In the genomic region with DNA sequence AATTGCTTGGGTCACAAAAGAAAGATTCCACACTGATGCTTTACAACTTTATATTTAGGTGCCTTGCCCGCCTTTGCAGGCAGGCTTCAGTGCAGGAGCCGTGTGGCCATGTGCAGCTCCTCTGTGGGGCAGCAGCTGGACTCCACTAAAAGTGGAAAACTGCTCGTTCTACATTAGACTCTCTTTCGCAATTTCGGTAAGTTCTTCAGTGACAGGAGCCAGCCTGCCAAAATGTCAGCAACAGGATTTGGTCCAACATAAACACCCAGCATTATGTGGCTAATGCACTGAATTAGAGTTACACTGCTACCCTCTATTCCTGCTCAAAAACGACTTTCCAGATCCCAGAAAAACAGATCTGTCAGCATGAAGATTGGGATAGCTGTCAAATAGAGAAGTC, we compare ENCODE assay signal across 16 cellular contexts.
DNase-seq lines count a peak whose midpoint lies in the region; ATAC-seq and TF ChIP-seq lines count a peak whose summit lies in the region.
"Had no signal": no experiment of that assay in that cellular context is flagged by ENCODE, and none has a peak within 500 bp of the region (broad histone marks: within the 10 kb centered on the region; RNA-seq: fewer than 3 reads in every experiment).

No MANE protein-coding gene starts in this region.

- H3K36me3 ChIP-seq in body of pancreas (replicated peaks in 1 of 2; ENCODE audit: insufficient read depth in 1 of 2, low read depth in 2 of 2), result no peaks in the 10 kb centered on the region
- no peaks in the 10 kb centered on the region for H3K36me3 ChIP-seq in left ventricle myocardium inferior
- no peaks in the 10 kb centered on the region for H3K36me3 ChIP-seq in neural progenitor cell

- peaks cover 2% of the 10 kb centered on the region for H3K36me3 Mint-ChIP-seq in neural progenitor cell

- no peak overlapping the region for H3K4me2 ChIP-seq in neural progenitor cell

- no peaks in the 10 kb centered on the region for H3K79me2 ChIP-seq in neural progenitor cell (ENCODE audit: low read depth)

- H3K9me3 Mint-ChIP-seq in neural progenitor cell, result peaks cover 17% of the 10 kb centered on the region

- DNase-seq in AG20443 (ENCODE audit: low spot score), result peak; percentile 35
- DNase-seq in body of pancreas, result peak in 3 of 4 donors; percentile 13 to 25 (median 15)
- peak; percentile 55 for DNase-seq in left ventricle myocardium inferior
- DNase-seq in renal cortical epithelial cell (ENCODE audit: low read depth), result peak; percentile 16
- no peak for DNase-seq in cortex of kidney (lab: John Stamatoyannopoulos, UW)
- no peak for DNase-seq in neural progenitor cell (ENCODE audit: low spot score)
- DNase-seq in germinal center (ENCODE audit: low spot score), result no peak
- DNase-seq in stimulated activated CD4-positive, alpha-beta T cell treated with anti-CD3 and anti-CD28 coated beads, Interleukin-1b, Interleukin-23, amount 100 ng/mL, for 48 hours, result no peak
- DNase-seq: activated CD4-positive, alpha-beta T cell treated with anti-CD3 and anti-CD28 coated beads, Interleukin-2, amount 10 ng/mL, durations not matched to agents 7 days and 5 days; DMS79; KBM-7; naive thymus-derived CD8-positive, alpha-beta T cell; NCI-H1417 treated with DMSO at 0.1 percent for 48 hours; small intestine had no signal

- H3K27ac Mint-ChIP-seq in neural progenitor cell, result no peak overlapping the region
- H3K27ac Mint-ChIP-seq: activated CD4-positive, alpha-beta T cell treated with anti-CD3 and anti-CD28 coated beads, Interleukin-2, amount 10 ng/mL, durations not matched to agents 7 days and 5 days; naive thymus-derived CD8-positive, alpha-beta T cell had no signal

- H3K27me3 Mint-ChIP-seq in neural progenitor cell (ENCODE audit: insufficient read depth, low read depth), result peaks cover 2% of the 10 kb centered on the region

- no peak overlapping the region for H3K9ac ChIP-seq in neural progenitor cell

- intact Hi-C loops in body of pancreas (cut with DNase I) (no loop called here), left ventricle myocardium inferior (cut with micrococcal nuclease) (no loop called here)

- H3K27me3 ChIP-seq in body of pancreas (no peaks in the 10 kb centered on the region), left ventricle myocardium inferior (ENCODE audit: low read depth) (peaks cover 5% of the 10 kb centered on the region), neural progenitor cell (no peaks in the 10 kb centered on the region)

- TF ChIP-seq CTCF in body of pancreas (IDR thresholded peaks at IDR 0.05), result no peak
- no peak for TF ChIP-seq CTCF in left ventricle myocardium inferior (IDR thresholded peaks at IDR 0.05; ENCODE audit: borderline replicate concordance)
- no peak for TF ChIP-seq CTCF in neural progenitor cell (IDR thresholded peaks at IDR 0.05)

- H3K9me3 ChIP-seq in body of pancreas, result peaks cover 0 to 11% (median 0%) of the 10 kb centered on the region in 3 donors
- H3K9me3 ChIP-seq in left ventricle myocardium inferior (replicated peaks), result peaks cover 13% of the 10 kb centered on the region
- no peaks in the 10 kb centered on the region for H3K9me3 ChIP-seq in neural progenitor cell (ENCODE audit: low read depth)

- H2AFZ ChIP-seq in neural progenitor cell (replicated peaks), result no peak overlapping the region

- H3K4me1 ChIP-seq in body of pancreas (no peaks in the 10 kb centered on the region), left ventricle myocardium inferior (peaks cover 12% of the 10 kb centered on the region), neural progenitor cell (no peaks in the 10 kb centered on the region)

- H4K20me1 ChIP-seq in neural progenitor cell (ENCODE audit: low read depth), result no peaks in the 10 kb centered on the region

- no peak overlapping the region for H3K4me3 ChIP-seq in body of pancreas
- H3K4me3 ChIP-seq in left ventricle myocardium inferior, result no peak overlapping the region
- no peak overlapping the region for H3K4me3 ChIP-seq in neural progenitor cell

- H3K4me3 Mint-ChIP-seq in neural progenitor cell, result no peak overlapping the region
- H3K4me3 Mint-ChIP-seq: activated CD4-positive, alpha-beta T cell treated with anti-CD3 and anti-CD28 coated beads, Interleukin-2, amount 10 ng/mL, durations not matched to agents 7 days and 5 days; naive thymus-derived CD8-positive, alpha-beta T cell had no signal

- WGBS in body of pancreas, 2 donors, result 38 to 58% methylated on average over 6 of the region's 6 CpGs

- H3K4me1 Mint-ChIP-seq in neural progenitor cell, result peaks cover 6% of the 10 kb centered on the region
- H3K4me1 Mint-ChIP-seq: activated CD4-positive, alpha-beta T cell treated with anti-CD3 and anti-CD28 coated beads, Interleukin-2, amount 10 ng/mL, durations not matched to agents 7 days and 5 days had no signal

- no peak for ATAC-seq in body of pancreas
- ATAC-seq: naive thymus-derived CD8-positive, alpha-beta T cell; Panc1 had no signal

- H3K27ac ChIP-seq in body of pancreas, result no peak overlapping the region
- peak overlapping the region; percentile 64 for H3K27ac ChIP-seq in left ventricle myocardium inferior (replicated peaks)
- H3K27ac ChIP-seq in neural progenitor cell, result no peak overlapping the region
- H3K27ac ChIP-seq: epithelial cell of prostate had no signal

- TF ChIP-seq POLR2A in body of pancreas (IDR thresholded peaks at IDR 0.05), result no peak

- H3F3A ChIP-seq in neural progenitor cell (ENCODE audit: low read depth), result no peaks in the 10 kb centered on the region

Comparison
In these comparisons a context has a peak if more than half of its experiments do, and no peak if none do; other contexts are left out.
1. DNase-seq: peak in AG20443 (single experiment), body of pancreas (3 of 4), left ventricle myocardium inferior (single experiment) and renal cortical epithelial cell (single experiment); none in cortex of kidney (single experiment), neural progenitor cell (single experiment), germinal center (single experiment) and stimulated activated CD4-positive, alpha-beta T cell treated with anti-CD3 and anti-CD28 coated beads, Interleukin-1b, Interleukin-23, amount 100 ng/mL, for 48 hours (single experiment).